In the genomic region with DNA sequence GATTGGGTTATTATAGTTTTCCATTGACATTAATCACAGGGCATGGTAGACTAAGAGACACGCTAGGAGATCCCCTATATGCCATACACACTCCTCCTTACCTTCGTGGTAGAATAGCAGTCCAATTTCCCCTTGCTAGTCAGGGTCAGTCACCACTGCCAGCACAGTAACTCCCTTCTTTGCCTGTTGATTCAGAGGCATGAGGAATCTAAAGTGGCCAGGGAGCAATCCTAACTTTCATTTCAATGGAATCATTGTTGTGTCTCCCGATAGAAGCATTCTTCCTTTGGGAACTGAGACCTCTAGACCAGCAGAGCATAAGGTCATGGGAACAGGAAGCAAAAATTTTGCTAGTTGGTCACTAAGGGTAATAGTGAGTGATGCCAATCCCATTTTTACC, we compare ENCODE assay signal across 1 cellular context.
TF ChIP-seq lines count a peak whose summit lies in the region.

No MANE protein-coding gene starts in this region.

TF ChIP-seq in H1, 55 proteins besides CTCF, POLR2A, EP300 and RAD21:
- TF ChIP-seq KDM5A (IDR thresholded peaks at IDR 0.05; ENCODE audit: low read length) (no peak), GABPA (IDR thresholded peaks at IDR 0.05; ENCODE audit: borderline replicate concordance, insufficient read depth, low read length) (no peak), HDAC6 (IDR thresholded peaks at IDR 0.05; ENCODE audit: low read depth, low read length) (no peak), SP4 (IDR thresholded peaks at IDR 0.05; ENCODE audit: low read length) (no peak), RNF2 (IDR thresholded peaks at IDR 0.05; ENCODE audit: borderline replicate concordance, low read depth, low read length, missing control alignments, poor library complexity, severe bottlenecking) (no peak), CBX5 (IDR thresholded peaks at IDR 0.05; ENCODE audit: low read depth, low read length) (no peak), CTBP2 (IDR thresholded peaks at IDR 0.05; ENCODE audit: borderline replicate concordance, insufficient read depth, insufficient read length, low read length) (no peak), PHF8 (conservative IDR thresholded peaks at IDR 0.05; ENCODE audit: low read depth, low read length) (no peak), HDAC2 (IDR thresholded peaks at IDR 0.05; ENCODE audit: borderline replicate concordance in 1 of 2, low read depth in 2 of 2, low read length in 2 of 2) (no peak), EGR1 (IDR thresholded peaks at IDR 0.05; ENCODE audit: borderline replicate concordance, low read depth, low read length) (no peak), CHD2 (IDR thresholded peaks at IDR 0.05; ENCODE audit: low read length) (no peak), KDM4A (IDR thresholded peaks at IDR 0.05; ENCODE audit: low read depth, low read length, severe bottlenecking) (no peak), GTF2F1 (IDR thresholded peaks at IDR 0.05; ENCODE audit: borderline replicate concordance, low read depth, low read length) (no peak), ZNF274 (IDR thresholded peaks at IDR 0.05; ENCODE audit: borderline replicate concordance, extremely low read depth, low read length) (no peak), JUND (IDR thresholded peaks at IDR 0.05; ENCODE audit: low read length) (no peak), SIRT6 (IDR thresholded peaks at IDR 0.05; ENCODE audit: low read length) (no peak), POLR2AphosphoS5 (IDR thresholded peaks at IDR 0.05; ENCODE audit: low read depth, low read length) (no peak), NRF1 (IDR thresholded peaks at IDR 0.05; ENCODE audit: low read depth, low read length) (no peak)
- TF ChIP-seq, protein P1, sequence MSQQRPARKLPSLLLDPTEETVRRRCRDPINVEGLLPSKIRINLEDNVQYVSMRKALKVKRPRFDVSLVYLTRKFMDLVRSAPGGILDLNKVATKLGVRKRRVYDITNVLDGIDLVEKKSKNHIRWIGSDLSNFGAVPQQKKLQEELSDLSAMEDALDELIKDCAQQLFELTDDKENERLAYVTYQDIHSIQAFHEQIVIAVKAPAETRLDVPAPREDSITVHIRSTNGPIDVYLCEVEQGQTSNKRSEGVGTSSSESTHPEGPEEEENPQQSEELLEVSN (IDR thresholded peaks at IDR 0.05): no peak
